ENCODE assay signal across 26 cellular contexts in the genomic region with DNA sequence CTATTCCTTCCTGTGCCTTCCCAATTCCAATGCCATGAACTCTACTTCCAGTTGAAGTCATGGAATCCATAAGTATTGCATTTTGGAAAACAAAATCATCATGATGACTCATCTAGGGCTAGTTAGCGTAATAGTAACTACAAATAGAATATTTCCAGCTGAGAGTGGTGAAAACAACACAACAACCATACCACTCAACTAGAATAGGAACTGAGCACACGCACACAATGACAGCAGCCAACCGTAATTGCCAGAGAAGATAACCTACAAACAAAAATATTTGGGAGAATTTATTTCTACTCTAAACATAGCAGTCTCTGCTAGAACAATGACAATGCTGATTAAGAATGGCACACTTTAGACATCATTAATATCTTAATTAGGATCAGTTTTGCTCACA.
"Had no signal": no experiment of that assay in that cellular context is flagged by ENCODE, and none has a peak within 500 bp of the region (broad histone marks: within the 10 kb centered on the region; RNA-seq: fewer than 3 reads in every experiment).

No MANE protein-coding gene starts in this region.

- H3K27ac ChIP-seq: RWPE1, SJSA1, SK-N-MC had no signal

- H3K4me3 ChIP-seq: MG63, SJSA1, SK-N-MC had no signal

- H3K27me3 ChIP-seq: SJSA1 had no signal

- DNase-seq: IMR-90; Karpas-422; KG1; MG63; NCI-H1092; NCI-H1105 treated with DMSO at 0.1 percent for 48 hours; NCI-H1417 treated with DMSO at 0.1 percent for 48 hours; NCI-H146; NCI-H1694 treated with DMSO at 0.1 percent for 48 hours; NCI-H1930; NCI-H2081; NCI-H2107; NCI-H2227 treated with DMSO at 0.1 percent for 48 hours; NCI-H446; NCI-H510A; NCI-H524 treated with DMSO at 0.1 percent for 48 hours; NCI-H69; NCI-H774; NK-92 treated with Interleukin-12 subunit alpha and Interleukin-12 subunit beta, amount 100 ng/mL, for 24 hours; PC-3; SIG-M5 had no signal

- FAIRE-seq: HepG2 had no signal

- H3K36me3 ChIP-seq: MG63, SJSA1 had no signal

- ATAC-seq: HepG2, Panc1, PC-3 had no signal

- H3K9me3 ChIP-seq: SJSA1 had no signal

- H3K4me1 ChIP-seq: SJSA1 had no signal
